Comparison of ENCODE assay signal across 7 cellular contexts in genomic region chr11:92008249-92008648, GRCh38.
"Had no signal": no experiment of that assay in that cellular context is flagged by ENCODE, and none has a peak within 500 bp of the region (broad histone marks: within the 10 kb centered on the region; RNA-seq: fewer than 3 reads in every experiment).

No MANE protein-coding gene starts in this region.

- FAIRE-seq: HTR-8/SVneo had no signal

- H3K4me2 ChIP-seq: KMS-11 had no signal

- H3K4me3 Mint-ChIP-seq: IgD-negative memory B cell had no signal

- DNase-seq: IMR-90, KBM-7, KG1 had no signal

- H3K36me3 Mint-ChIP-seq: IgD-negative memory B cell had no signal

- H3K4me1 Mint-ChIP-seq: IgD-negative memory B cell had no signal

- H3K27ac Mint-ChIP-seq: IgD-negative memory B cell had no signal

- H3K27me3 Mint-ChIP-seq: IgD-negative memory B cell had no signal

- H3K9ac ChIP-seq: KMS-11 had no signal

- H3K27ac ChIP-seq: HL-60, KMS-11 had no signal
